In the genomic region with DNA sequence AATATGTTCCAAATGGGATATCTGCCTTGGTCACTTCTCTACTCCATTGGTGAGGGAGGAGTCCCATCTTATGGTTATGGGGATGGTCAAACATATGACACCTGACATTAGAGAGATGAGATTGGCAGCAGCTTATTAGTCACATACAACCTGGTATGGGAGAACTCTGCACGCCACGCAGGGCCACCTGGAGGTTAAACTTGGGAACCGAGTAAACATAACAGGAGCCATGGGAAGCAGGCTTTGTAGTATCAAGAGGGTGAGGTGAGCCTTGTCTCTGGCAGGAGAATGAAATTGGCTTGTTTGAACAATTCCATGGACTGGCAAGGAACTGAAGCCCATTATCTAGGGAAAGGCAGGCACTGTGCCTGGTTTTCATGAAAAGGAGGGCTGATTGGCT, we compare ENCODE assay signal across 19 cellular contexts.
DNase-seq lines count a peak whose midpoint lies in the region; ATAC-seq and TF ChIP-seq lines count a peak whose summit lies in the region.
"Had no signal": no experiment of that assay in that cellular context is flagged by ENCODE, and none has a peak within 500 bp of the region (broad histone marks: within the 10 kb centered on the region; RNA-seq: fewer than 3 reads in every experiment).

No MANE protein-coding gene starts in this region.

- no peak overlapping the region for H3K4ac ChIP-seq in mesendoderm (ENCODE audit: low read depth, low read length)

- no peak overlapping the region for H2BK5ac ChIP-seq in mesendoderm (ENCODE audit: low read length)

- CTCF ChIA-PET in HCT116 (lab: Charles Lee): no interaction called here
- CTCF ChIA-PET in activated naive CD4-positive, alpha-beta T cell treated with anti-CD3 and anti-CD28 coated beads for 36 hours (lab: Charles Lee): no interaction called here

- no peak overlapping the region for H3K4me3 Mint-ChIP-seq in activated naive CD4-positive, alpha-beta T cell treated with anti-CD3 and anti-CD28 coated beads for 36 hours
- H3K4me3 Mint-ChIP-seq: CD14-positive monocyte, H9 had no signal

- TF ChIP-seq EP300 in suprapubic skin (IDR thresholded peaks at IDR 0.05): no peak

- H3K9me3 ChIP-seq in HCT116 (ENCODE audit: control insufficient read depth in 1 of 2, insufficient read depth in 1 of 2, low read depth in 1 of 2, low read length in 2 of 2): no peaks in the 10 kb centered on the region
- H3K9me3 ChIP-seq in suprapubic skin: no peaks in the 10 kb centered on the region
- H3K9me3 ChIP-seq: SJCRH30 had no signal

- H3K27ac ChIP-seq in HCT116 (ENCODE audit: low read depth, low read length) (no peak overlapping the region), mesendoderm (ENCODE audit: low read depth, low read length) (no peak overlapping the region), suprapubic skin (no peak overlapping the region)
- H3K27ac ChIP-seq: HL-60, SJCRH30 had no signal

- H3K56ac ChIP-seq in mesendoderm (ENCODE audit: low read length): no peak overlapping the region

- H3K27me3 ChIP-seq in HCT116 (ENCODE audit: insufficient read depth, low read length) (peaks cover 17% of the 10 kb centered on the region), mesendoderm (ENCODE audit: insufficient read depth, low read length, poor library complexity) (no peaks in the 10 kb centered on the region), suprapubic skin (no peaks in the 10 kb centered on the region)
- H3K27me3 ChIP-seq: SJCRH30 had no signal

- no peaks in the 10 kb centered on the region for H3K36me3 Mint-ChIP-seq in activated naive CD4-positive, alpha-beta T cell treated with anti-CD3 and anti-CD28 coated beads for 36 hours (ENCODE audit: low read depth)
- H3K36me3 Mint-ChIP-seq: CD14-positive monocyte had no signal

- TF ChIP-seq CTCF in HCT116 (IDR thresholded peaks at IDR 0.05 in 2 of 3, conservative IDR thresholded peaks at IDR 0.05 in 1 of 3; ENCODE audit: borderline replicate concordance in 1 of 3, insufficient read depth in 1 of 3, low read depth in 2 of 3, low read length in 2 of 3) (0 out of 6 replicates have a peak, but pooled peaks of 1 of the 3 experiments have one; percentile 2), suprapubic skin (IDR thresholded peaks at IDR 0.05) (no peak)

- TF ChIP-seq POLR2A in HCT116 (IDR thresholded peaks at IDR 0.05; ENCODE audit: borderline replicate concordance, extremely low read depth, insufficient read depth, insufficient read length) (no peak), suprapubic skin (IDR thresholded peaks at IDR 0.05) (no peak)

- H2BK15ac ChIP-seq in mesendoderm (replicated peaks; ENCODE audit: low read depth): no peak overlapping the region

- ATAC-seq in HCT116: peak; percentile 60; the same call in 1 of the 2 replicates
- ATAC-seq: HepG2, K562 had no signal

- H3K79me1 ChIP-seq in mesendoderm (ENCODE audit: low read length): no peaks in the 10 kb centered on the region

- H3K9ac ChIP-seq in HCT116 (ENCODE audit: low read length) (no peak overlapping the region), mesendoderm (ENCODE audit: low read length) (no peak overlapping the region)

- H3K36me3 ChIP-seq in HCT116 (ENCODE audit: control insufficient read depth in 1 of 2, insufficient read depth in 2 of 2, low read length in 2 of 2): no peaks in the 10 kb centered on the region
- H3K36me3 ChIP-seq in mesendoderm (ENCODE audit: control insufficient read depth, insufficient read depth, low read length): no peaks in the 10 kb centered on the region
- no peaks in the 10 kb centered on the region for H3K36me3 ChIP-seq in suprapubic skin
- H3K36me3 ChIP-seq: SJCRH30 had no signal

- no peak overlapping the region for H2BK120ac ChIP-seq in mesendoderm (ENCODE audit: low read depth, low read length)

- no peak overlapping the region for H4K5ac ChIP-seq in mesendoderm (ENCODE audit: low read length)

- BruUV-seq in HCT116 (replicated peaks; lab: Mats Ljungman, UMichigan): no TSS peak

- H2AK5ac ChIP-seq in mesendoderm (ENCODE audit: low read length): no peak overlapping the region

- no peaks in the 10 kb centered on the region for H3K9me3 Mint-ChIP-seq in activated naive CD4-positive, alpha-beta T cell treated with anti-CD3 and anti-CD28 coated beads for 36 hours
- H3K9me3 Mint-ChIP-seq: H9 had no signal

- H3K4me1 ChIP-seq in HCT116 (ENCODE audit: control insufficient read depth in 1 of 2, insufficient read depth in 2 of 2, low read length in 2 of 2) (no peaks in the 10 kb centered on the region), mesendoderm (ENCODE audit: control insufficient read depth, low read depth, low read length) (no peaks in the 10 kb centered on the region), suprapubic skin (no peaks in the 10 kb centered on the region)

- no peaks in the 10 kb centered on the region for H3K9me2 ChIP-seq in HCT116 (ENCODE audit: insufficient read depth)

- no peak overlapping the region for H3K18ac ChIP-seq in mesendoderm (ENCODE audit: low read length)

- no peaks in the 10 kb centered on the region for H3K27me3 Mint-ChIP-seq in activated naive CD4-positive, alpha-beta T cell treated with anti-CD3 and anti-CD28 coated beads for 36 hours (ENCODE audit: low read depth)

- H3K4me2 ChIP-seq in HCT116 (ENCODE audit: low read length) (no peak overlapping the region), mesendoderm (ENCODE audit: low read length) (no peak overlapping the region)

- RAD21 ChIA-PET in HCT116 (lab: Charles Lee; ENCODE audit: low non-redundant PET in 1 of 2, low total read pairs in 2 of 2, uncharacterized antibody in 2 of 2, unreplicated experiment in 2 of 2): no interaction called here

- intact Hi-C loops in HCT116 (cut with micrococcal nuclease): no loop called here
- intact Hi-C loops in activated naive CD4-positive, alpha-beta T cell treated with anti-CD3 and anti-CD28 coated beads for 36 hours (cut with micrococcal nuclease): no loop called here

- H3K23ac ChIP-seq in mesendoderm (ENCODE audit: low read length): no peak overlapping the region

- no peaks in the 10 kb centered on the region for H3K4me1 Mint-ChIP-seq in activated naive CD4-positive, alpha-beta T cell treated with anti-CD3 and anti-CD28 coated beads for 36 hours (ENCODE audit: low read depth)
- H3K4me1 Mint-ChIP-seq: CD14-positive monocyte had no signal

- no peaks in the 10 kb centered on the region for H4K20me1 ChIP-seq in HCT116 (ENCODE audit: insufficient read depth)

- no peak overlapping the region for H4K8ac ChIP-seq in mesendoderm (ENCODE audit: low read depth, low read length)

- no peak overlapping the region for H2AFZ ChIP-seq in HCT116 (ENCODE audit: low read depth, low read length, poor library complexity, severe bottlenecking)

- DNase-seq in NCI-H146 (lab: John Stamatoyannopoulos, UW) (peak; percentile 36), NCI-H146 treated with DMSO at 0.1 percent for 48 hours (lab: John Stamatoyannopoulos, UW; ENCODE audit: unreplicated experiment) (no peak), HCT116 (ENCODE audit: low read depth, low spot score) (no peak), NCI-H774 (lab: John Stamatoyannopoulos, UW) (peak; percentile 3), mesendoderm (peak; percentile 2), suprapubic skin (ENCODE audit: low spot score in 2 of 2) (no peak)
- no peak for DNase-seq in activated naive CD4-positive, alpha-beta T cell treated with anti-CD3 and anti-CD28 coated beads for 36 hours
- DNase-seq: H9; MM.1S; NCI-H1048; NCI-H187; NCI-H524 treated with DMSO at 0.1 percent for 48 hours; NK-92 treated with Interleukin-12 subunit alpha and Interleukin-12 subunit beta, amount 100 ng/mL, for 24 hours; SJCRH30; T-helper 1 cell had no signal

- no peak overlapping the region for H3K4me3 ChIP-seq in HCT116 (replicated peaks in 1 of 2; ENCODE audit: low read depth in 1 of 2, low read length in 2 of 2)
- no peak overlapping the region for H3K4me3 ChIP-seq in mesendoderm (ENCODE audit: low read length)
- H3K4me3 ChIP-seq in suprapubic skin: no peak overlapping the region
- H3K4me3 ChIP-seq: K562, SJCRH30 had no signal

- POLR2A ChIA-PET in HCT116 (lab: Charles Lee): no interaction called here

- WGBS in mesendoderm (ENCODE audit: extremely low coverage, insufficient coverage, low lambda C conversion rate): no CpG with 5 or more reads among the region's 3 CpGs
- 85% methylated on average over 3 of the region's 3 CpGs for WGBS in suprapubic skin

- no peak for TF ChIP-seq RAD21 in HCT116 (IDR thresholded peaks at IDR 0.05; ENCODE audit: low read depth)

- no peaks in the 10 kb centered on the region for H3K79me2 ChIP-seq in HCT116 (ENCODE audit: insufficient read depth, low read length)
- no peaks in the 10 kb centered on the region for H3K79me2 ChIP-seq in mesendoderm (ENCODE audit: control insufficient read depth, insufficient read depth, low read length)

- H3K27ac Mint-ChIP-seq in activated naive CD4-positive, alpha-beta T cell treated with anti-CD3 and anti-CD28 coated beads for 36 hours: no peak overlapping the region
- H3K27ac Mint-ChIP-seq: CD14-positive monocyte, H9 had no signal

TF ChIP-seq in HCT116, 20 proteins besides CTCF, POLR2A, EP300 and RAD21 (continues in another document):
- TF ChIP-seq EZH2 (IDR thresholded peaks at IDR 0.05) (no peak), EZH2phosphoT487 (IDR thresholded peaks at IDR 0.05; ENCODE audit: borderline replicate concordance) (no peak), SIN3A (IDR thresholded peaks at IDR 0.05; ENCODE audit: low read depth) (no peak), CBX3 (IDR thresholded peaks at IDR 0.05; ENCODE audit: low read depth) (no peak), POLR2AphosphoS5 (IDR thresholded peaks at IDR 0.05; ENCODE audit: low read depth, low read length) (no peak), EGR1 (IDR thresholded peaks at IDR 0.05; ENCODE audit: low read depth) (no peak), ZFX (IDR thresholded peaks at IDR 0.05) (no peak), YY1 (IDR thresholded peaks at IDR 0.05; ENCODE audit: extremely low read depth, insufficient replicate concordance, low read depth, low read length) (no peak), JUND (IDR thresholded peaks at IDR 0.05) (no peak), SRF (IDR thresholded peaks at IDR 0.05; ENCODE audit: low read depth) (no peak), CEBPB (IDR thresholded peaks at IDR 0.05; ENCODE audit: low read depth) (no peak), ELF1 (IDR thresholded peaks at IDR 0.05; ENCODE audit: borderline replicate concordance, low read depth) (no peak), FOSL1 (IDR thresholded peaks at IDR 0.05; ENCODE audit: low read depth) (no peak)
- TF ChIP-seq, protein P1, sequence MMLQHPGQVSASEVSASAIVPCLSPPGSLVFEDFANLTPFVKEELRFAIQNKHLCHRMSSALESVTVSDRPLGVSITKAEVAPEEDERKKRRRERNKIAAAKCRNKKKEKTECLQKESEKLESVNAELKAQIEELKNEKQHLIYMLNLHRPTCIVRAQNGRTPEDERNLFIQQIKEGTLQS (IDR thresholded peaks at IDR 0.05): no peak
- TF ChIP-seq, protein P2, sequence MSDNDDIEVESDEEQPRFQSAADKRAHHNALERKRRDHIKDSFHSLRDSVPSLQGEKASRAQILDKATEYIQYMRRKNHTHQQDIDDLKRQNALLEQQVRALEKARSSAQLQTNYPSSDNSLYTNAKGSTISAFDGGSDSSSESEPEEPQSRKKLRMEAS (IDR thresholded peaks at IDR 0.05): no peak

Comparison
In these comparisons a context has a peak if more than half of its experiments do, and no peak if none do; other contexts are left out.
1. DNase-seq: peak in NCI-H146 (single experiment), NCI-H774 (single experiment) and mesendoderm (single experiment); none in NCI-H146 treated with DMSO at 0.1 percent for 48 hours (single experiment), HCT116 (single experiment), suprapubic skin (0 of 2) and activated naive CD4-positive, alpha-beta T cell treated with anti-CD3 and anti-CD28 coated beads for 36 hours (single experiment).